8 cellular contexts compared by ENCODE assay signal in the genomic region with DNA sequence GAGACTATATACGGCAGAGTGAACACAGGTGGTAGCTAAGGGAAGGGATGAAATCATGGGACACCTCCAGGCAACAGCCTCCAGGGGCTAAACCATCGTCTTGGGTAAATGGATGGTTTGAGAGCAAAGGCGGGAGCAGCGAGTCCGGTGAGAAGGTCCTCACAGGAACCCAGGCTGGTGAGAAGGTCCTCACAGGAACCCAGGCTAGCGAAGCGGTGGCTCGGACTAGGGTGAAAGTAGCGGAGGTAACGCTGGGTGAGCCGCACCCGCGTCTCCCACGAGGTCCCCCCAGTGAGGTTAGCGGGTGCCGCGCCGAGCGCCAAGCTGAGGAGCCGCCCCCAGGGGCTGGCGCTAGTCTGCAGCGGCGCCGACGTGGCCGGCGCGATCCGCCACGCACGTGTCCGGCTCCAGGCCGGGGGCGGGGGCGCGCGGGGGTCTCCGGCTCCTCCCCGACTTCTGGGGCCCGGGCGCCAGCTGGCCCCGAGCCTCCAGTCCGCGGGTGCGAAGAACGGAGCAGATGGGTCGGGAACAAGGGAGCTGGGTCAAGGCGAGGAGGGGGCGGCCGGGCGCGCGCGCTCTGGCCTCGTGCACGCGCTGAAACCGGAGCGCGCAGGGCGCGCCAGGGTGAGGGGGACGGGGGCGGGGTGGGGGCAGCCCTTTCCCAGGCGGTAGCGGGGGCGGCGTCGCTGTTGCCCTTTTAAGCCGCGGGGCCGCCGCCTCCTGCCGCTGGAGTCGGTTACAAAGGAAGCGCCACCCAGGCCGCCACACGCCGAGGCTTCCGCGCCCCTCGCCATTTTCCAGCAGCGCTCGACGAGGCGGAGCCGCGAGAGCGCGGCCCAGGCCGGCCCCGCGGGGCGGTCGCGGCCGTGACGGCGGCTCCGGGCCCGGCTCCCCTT. TPM values are rescaled to one million over a fixed set of nuclear protein-coding genes. Genes with fewer than 3 reads are reported as not detected.
A peak's percentile ranks its signal among the peaks of the same experiment; 100 is the strongest.
DNase-seq lines count a peak whose midpoint lies in the region; ATAC-seq, FAIRE-seq and TF ChIP-seq lines count a peak whose summit lies in the region.

A gene (plus strand): TSS at position 726 of the 896 bp plus-strand sequence. CDS start 220 bp downstream, outside the sequence.

- H3K9me3 Mint-ChIP-seq in CD8-positive, alpha-beta memory T cell, result no peaks in the 10 kb centered on the region

- no peaks in the 10 kb centered on the region for H3K27me3 ChIP-seq in CD8-positive, alpha-beta memory T cell (ENCODE audit: insufficient read depth, low read length, poor library complexity, severe bottlenecking)
- H3K27me3 ChIP-seq in SJCRH30 (no peaks in the 10 kb centered on the region), neutrophil (peaks cover 41% of the 10 kb centered on the region)

- CTCF ChIA-PET in CD8-positive, alpha-beta memory T cell (lab: Charles Lee), result interaction anchor here (0.8 to 2.8 kb wide), 7 partner anchors 16 to 196 kb away, joined by 3 to 8 read pairs (median 3); a partner anchor contains a TSS

- TF ChIP-seq CTCF in neutrophil (IDR thresholded peaks at IDR 0.05), result no peak

- H3K27ac Mint-ChIP-seq in CD8-positive, alpha-beta memory T cell, result peak within 1 kb of the TSS; percentile 90 to 98 (median 93)

- DNase-seq in CD8-positive, alpha-beta memory T cell, result peak; percentile 61 to 82 (median 68)
- peak; percentile 75 to 78 for DNase-seq in SJCRH30
- peak; percentile 22 to 67 (median 48) for DNase-seq in activated naive CD4-positive, alpha-beta T cell (lab: John Stamatoyannopoulos, UW)
- DNase-seq in frontal cortex (ENCODE audit: low spot score in 2 of 2), result peak; percentile 78 to 81
- peak in 41 of 49 donors; percentile 5 to 79 (median 51) for DNase-seq in substantia nigra (lab: John Stamatoyannopoulos, UW)

- H3K36me3 ChIP-seq in CD8-positive, alpha-beta memory T cell (ENCODE audit: insufficient read depth, low read length), result no peaks in the 10 kb centered on the region
- H3K36me3 ChIP-seq in SJCRH30 (no peaks in the 10 kb centered on the region), neutrophil (no peaks in the 10 kb centered on the region)

- no peak for TF ChIP-seq EP300 in Ishikawa (IDR thresholded peaks at IDR 0.05; ENCODE audit: borderline replicate concordance)

- H3K4me3 ChIP-seq in CD8-positive, alpha-beta memory T cell (ENCODE audit: low read length), result peak within 1 kb of the TSS; percentile 70
- H3K4me3 ChIP-seq in SJCRH30 (peak within 1 kb of the TSS; percentile 98), neutrophil (ENCODE audit: low read depth in 1 of 2, low read length in 1 of 2) (peak within 1 kb of the TSS; percentile 79 to 95)

- POLR2A ChIA-PET in CD8-positive, alpha-beta memory T cell (lab: Charles Lee), result interaction anchor here (0.6 to 1.5 kb wide), 6 partner anchors 8 to 1061 kb away, joined by 3 to 5 read pairs (median 3); a partner anchor contains a TSS

- H3K4me1 Mint-ChIP-seq in CD8-positive, alpha-beta memory T cell, result peaks cover 40 to 50% (median 49%) of the 10 kb centered on the region in 3 donors

- H3K27ac ChIP-seq in CD8-positive, alpha-beta memory T cell (ENCODE audit: low read depth, low read length), result peak within 1 kb of the TSS; percentile 74
- peak within 1 kb of the TSS; percentile 72 for H3K27ac ChIP-seq in SJCRH30
- H3K27ac ChIP-seq in neutrophil, result peak within 1 kb of the TSS; percentile 65
- H3K27ac ChIP-seq in substantia nigra (ENCODE audit: low read depth, low read length, poor library complexity, severe bottlenecking), result peak within 1 kb of the TSS; percentile 73

- H3K9me3 ChIP-seq in CD8-positive, alpha-beta memory T cell (ENCODE audit: low read length), result no peaks in the 10 kb centered on the region
- H3K9me3 ChIP-seq in SJCRH30 (replicated peaks), result no peaks in the 10 kb centered on the region
- H3K9me3 ChIP-seq in neutrophil, result no peaks in the 10 kb centered on the region

- no peak for TF ChIP-seq RAD21 in Ishikawa (IDR thresholded peaks at IDR 0.05; ENCODE audit: low read depth)

- H3K4me1 ChIP-seq in CD8-positive, alpha-beta memory T cell (ENCODE audit: insufficient read depth, low read length), result peaks cover 37% of the 10 kb centered on the region
- peaks cover 7% of the 10 kb centered on the region for H3K4me1 ChIP-seq in SJCRH30
- peaks cover 12 to 15% of the 10 kb centered on the region in 2 experiments for H3K4me1 ChIP-seq in neutrophil (ENCODE audit: control insufficient read depth in 1 of 2, insufficient read depth in 1 of 2, low read depth in 1 of 2, low read length in 1 of 2)

- ATAC-seq in GM21390 (IDR thresholded peaks at IDR 0.05; ENCODE audit: unreplicated experiment), result peak; percentile 51

- H3K27me3 Mint-ChIP-seq in CD8-positive, alpha-beta memory T cell, result no peaks in the 10 kb centered on the region

- FAIRE-seq in frontal cortex (lab: Jason Lieb, UNC), result no peak

- peaks cover 0 to 15% (median 3%) of the 10 kb centered on the region in 3 donors for H3K36me3 Mint-ChIP-seq in CD8-positive, alpha-beta memory T cell

- peak within 1 kb of the TSS; percentile 90 to 99 (median 96) for H3K4me3 Mint-ChIP-seq in CD8-positive, alpha-beta memory T cell

TF ChIP-seq in Ishikawa, 13 proteins besides CTCF, POLR2A, EP300 and RAD21:
- no peak for TF ChIP-seq NFIC (IDR thresholded peaks at IDR 0.05)
- no peak for TF ChIP-seq TEAD4 (IDR thresholded peaks at IDR 0.05)
- TF ChIP-seq CREB1 (IDR thresholded peaks at IDR 0.05; ENCODE audit: low read depth), result no peak
- no peak; the same call in 1 of the 2 replicates for TF ChIP-seq TCF12 (IDR thresholded peaks at IDR 0.05; ENCODE audit: low read depth)
- TF ChIP-seq TAF1 (IDR thresholded peaks at IDR 0.05; ENCODE audit: low read depth), result peak; percentile 46; the same call in 1 of the 2 replicates
- no peak for TF ChIP-seq CEBPB (IDR thresholded peaks at IDR 0.05)
- TF ChIP-seq EGR1 (IDR thresholded peaks at IDR 0.05), result peak; percentile 78
- TF ChIP-seq, protein P1, sequence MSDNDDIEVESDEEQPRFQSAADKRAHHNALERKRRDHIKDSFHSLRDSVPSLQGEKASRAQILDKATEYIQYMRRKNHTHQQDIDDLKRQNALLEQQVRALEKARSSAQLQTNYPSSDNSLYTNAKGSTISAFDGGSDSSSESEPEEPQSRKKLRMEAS (IDR thresholded peaks at IDR 0.05), result peak; percentile 77
- TF ChIP-seq, protein P2, sequence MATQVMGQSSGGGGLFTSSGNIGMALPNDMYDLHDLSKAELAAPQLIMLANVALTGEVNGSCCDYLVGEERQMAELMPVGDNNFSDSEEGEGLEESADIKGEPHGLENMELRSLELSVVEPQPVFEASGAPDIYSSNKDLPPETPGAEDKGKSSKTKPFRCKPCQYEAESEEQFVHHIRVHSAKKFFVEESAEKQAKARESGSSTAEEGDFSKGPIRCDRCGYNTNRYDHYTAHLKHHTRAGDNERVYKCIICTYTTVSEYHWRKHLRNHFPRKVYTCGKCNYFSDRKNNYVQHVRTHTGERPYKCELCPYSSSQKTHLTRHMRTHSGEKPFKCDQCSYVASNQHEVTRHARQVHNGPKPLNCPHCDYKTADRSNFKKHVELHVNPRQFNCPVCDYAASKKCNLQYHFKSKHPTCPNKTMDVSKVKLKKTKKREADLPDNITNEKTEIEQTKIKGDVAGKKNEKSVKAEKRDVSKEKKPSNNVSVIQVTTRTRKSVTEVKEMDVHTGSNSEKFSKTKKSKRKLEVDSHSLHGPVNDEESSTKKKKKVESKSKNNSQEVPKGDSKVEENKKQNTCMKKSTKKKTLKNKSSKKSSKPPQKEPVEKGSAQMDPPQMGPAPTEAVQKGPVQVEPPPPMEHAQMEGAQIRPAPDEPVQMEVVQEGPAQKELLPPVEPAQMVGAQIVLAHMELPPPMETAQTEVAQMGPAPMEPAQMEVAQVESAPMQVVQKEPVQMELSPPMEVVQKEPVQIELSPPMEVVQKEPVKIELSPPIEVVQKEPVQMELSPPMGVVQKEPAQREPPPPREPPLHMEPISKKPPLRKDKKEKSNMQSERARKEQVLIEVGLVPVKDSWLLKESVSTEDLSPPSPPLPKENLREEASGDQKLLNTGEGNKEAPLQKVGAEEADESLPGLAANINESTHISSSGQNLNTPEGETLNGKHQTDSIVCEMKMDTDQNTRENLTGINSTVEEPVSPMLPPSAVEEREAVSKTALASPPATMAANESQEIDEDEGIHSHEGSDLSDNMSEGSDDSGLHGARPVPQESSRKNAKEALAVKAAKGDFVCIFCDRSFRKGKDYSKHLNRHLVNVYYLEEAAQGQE (IDR thresholded peaks at IDR 0.05; ENCODE audit: low read depth), result no peak
- TF ChIP-seq ZBTB7A (IDR thresholded peaks at IDR 0.05; ENCODE audit: low read depth), result peak; percentile 93
- no peak for TF ChIP-seq FOXM1 (IDR thresholded peaks at IDR 0.05; ENCODE audit: borderline replicate concordance, low read depth)
- TF ChIP-seq, protein P3, sequence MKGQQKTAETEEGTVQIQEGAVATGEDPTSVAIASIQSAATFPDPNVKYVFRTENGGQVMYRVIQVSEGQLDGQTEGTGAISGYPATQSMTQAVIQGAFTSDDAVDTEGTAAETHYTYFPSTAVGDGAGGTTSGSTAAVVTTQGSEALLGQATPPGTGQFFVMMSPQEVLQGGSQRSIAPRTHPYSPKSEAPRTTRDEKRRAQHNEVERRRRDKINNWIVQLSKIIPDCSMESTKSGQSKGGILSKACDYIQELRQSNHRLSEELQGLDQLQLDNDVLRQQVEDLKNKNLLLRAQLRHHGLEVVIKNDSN (IDR thresholded peaks at IDR 0.05), result 0 out of 2 replicates have a peak, but pooled peaks have one; percentile 1
- peak; percentile 83 for TF ChIP-seq YY1 (IDR thresholded peaks at IDR 0.05; ENCODE audit: low read depth)
TF ChIP-seq in Ishikawa: peak in this region for 6.

RNA-seq across cellular contexts. Expression of the gene that starts here (rescaled TPM):
- 10 to 100 TPM; 17.5 to 19.3 TPM for total RNA-seq in CD8-positive, alpha-beta memory T cell
- polyA plus RNA-seq in CD8-positive, alpha-beta memory T cell, result 38.3 TPM
- 30.8 and 31.5 TPM in 2 replicates for total RNA-seq in SJCRH30 (2014; rRNA removed; shearing (Covaris generic))
- 79.9 TPM for total RNA-seq in frontal cortex

Comparison
In these comparisons a context has a peak if more than half of its experiments do, and no peak if none do; other contexts are left out.
1. Peak in every context shown above with its lines: DNase-seq, ATAC-seq, H3K4me3 ChIP-seq and H3K27ac ChIP-seq.